In genomic region chr16:11035096-11035495, GRCh38 we compare ENCODE assay signal across 19 cellular contexts.
A peak's percentile ranks its signal among the peaks of the same experiment; 100 is the strongest.
DNase-seq lines count a peak whose midpoint lies in the region; ATAC-seq and TF ChIP-seq lines count a peak whose summit lies in the region.
"Had no signal": no experiment of that assay in that cellular context is flagged by ENCODE, and none has a peak within 500 bp of the region (broad histone marks: within the 10 kb centered on the region; RNA-seq: fewer than 3 reads in every experiment).

No MANE protein-coding gene starts in this region.

- H3K4me3 ChIP-seq in KMS-11 (IDR thresholded peaks at IDR 0.05; ENCODE audit: insufficient read depth, low read depth, low read length) (no peak overlapping the region), breast epithelium (no peak overlapping the region), stomach (no peak overlapping the region), left lung (no peak overlapping the region)
- H3K4me3 ChIP-seq: HAP-1, Peyer's patch had no signal

- no peak for TF ChIP-seq EP300 in stomach (IDR thresholded peaks at IDR 0.05)

- TF ChIP-seq CTCF in KMS-11 (conservative IDR thresholded peaks at IDR 0.05; ENCODE audit: low read depth, low read length) (no peak), breast epithelium (IDR thresholded peaks at IDR 0.05) (no peak), stomach (IDR thresholded peaks at IDR 0.05) (no peak), left lung (IDR thresholded peaks at IDR 0.05) (no peak), omental fat pad (IDR thresholded peaks at IDR 0.05) (no peak)

- H3K4me3 Mint-ChIP-seq in activated T-cell treated with anti-CD3 and anti-CD28 coated beads, Interleukin-2, amount 50 U/mL, for 24 hours, result no peak overlapping the region
- H3K4me3 Mint-ChIP-seq: CD4-positive, CD25-positive, alpha-beta regulatory T cell had no signal

- TF ChIP-seq POLR2A in breast epithelium (IDR thresholded peaks at IDR 0.05), result no peak
- no peak for TF ChIP-seq POLR2A in stomach (IDR thresholded peaks at IDR 0.05)

- H3K9ac ChIP-seq in KMS-11, result no peak overlapping the region

- H4K20me1 ChIP-seq in KMS-11 (ENCODE audit: insufficient read depth), result no peaks in the 10 kb centered on the region

- H3K4me1 ChIP-seq in KMS-11 (ENCODE audit: low read depth, poor library complexity, severe bottlenecking), result peaks cover 11% of the 10 kb centered on the region
- H3K4me1 ChIP-seq in breast epithelium, result no peaks in the 10 kb centered on the region
- peaks cover 5 to 43% (median 19%) of the 10 kb centered on the region in 4 donors for H3K4me1 ChIP-seq in stomach
- H3K4me1 ChIP-seq in left lung, result peaks cover 0 to 5% of the 10 kb centered on the region in 2 donors
- H3K4me1 ChIP-seq: BE2C, HAP-1, Peyer's patch had no signal

- intact Hi-C loops in breast epithelium (cut with DNase I; ENCODE audit: low total_unique reads), result no loop called here
- intact Hi-C loops in stomach (cut with DNase I; ENCODE audit: low total_unique reads), result no loop called here
- intact Hi-C loops in left lung (cut with DNase I), result no loop called here

- H3K36me3 ChIP-seq in KMS-11 (ENCODE audit: insufficient read depth), result no peaks in the 10 kb centered on the region
- H3K36me3 ChIP-seq in breast epithelium, result no peaks in the 10 kb centered on the region
- peaks cover 15 to 68% (median 57%) of the 10 kb centered on the region in 4 donors for H3K36me3 ChIP-seq in stomach
- H3K36me3 ChIP-seq in left lung, result peaks cover 0 to 63% of the 10 kb centered on the region in 2 donors
- H3K36me3 ChIP-seq: HAP-1 had no signal

- no peaks in the 10 kb centered on the region for H3K9me3 Mint-ChIP-seq in activated T-cell treated with anti-CD3 and anti-CD28 coated beads, Interleukin-2, amount 50 U/mL, for 24 hours

- no peaks in the 10 kb centered on the region for H3K27me3 Mint-ChIP-seq in activated T-cell treated with anti-CD3 and anti-CD28 coated beads, Interleukin-2, amount 50 U/mL, for 24 hours
- H3K27me3 Mint-ChIP-seq: CD4-positive, CD25-positive, alpha-beta regulatory T cell had no signal

- H3K4me1 Mint-ChIP-seq in activated T-cell treated with anti-CD3 and anti-CD28 coated beads, Interleukin-2, amount 50 U/mL, for 24 hours (ENCODE audit: low read depth), result peaks cover 23% of the 10 kb centered on the region

- H3K27ac ChIP-seq in KMS-11 (no peak overlapping the region), breast epithelium (peak overlapping the region; percentile 68 to 76), stomach (peak overlapping the region in 3 of 5 donors; percentile 34 to 82 (median 75)), left lung (no peak overlapping the region)

- peak overlapping the region; percentile 55 for H3K27ac Mint-ChIP-seq in activated T-cell treated with anti-CD3 and anti-CD28 coated beads, Interleukin-2, amount 50 U/mL, for 24 hours

- peaks cover 96% of the 10 kb centered on the region for H3K36me3 Mint-ChIP-seq in activated T-cell treated with anti-CD3 and anti-CD28 coated beads, Interleukin-2, amount 50 U/mL, for 24 hours (ENCODE audit: low read depth)

- H3K27me3 ChIP-seq in KMS-11 (ENCODE audit: insufficient read depth, low read depth) (no peaks in the 10 kb centered on the region), breast epithelium (no peaks in the 10 kb centered on the region), stomach (no peaks in the 10 kb centered on the region), left lung (no peaks in the 10 kb centered on the region)
- H3K27me3 ChIP-seq: BE2C, Peyer's patch had no signal

- peak overlapping the region; percentile 19; the same call in 1 of the 2 replicates for H3K4me2 ChIP-seq in KMS-11

- no peak for DNase-seq in activated T-cell treated with anti-CD3 and anti-CD28 coated beads, Interleukin-2, amount 50 U/mL, for 24 hours
- no peak for DNase-seq in activated T-cell treated with anti-CD3 and anti-CD28 coated beads, Interleukin-2, amount 50 U/mL, for 1 hour
- DNase-seq in breast epithelium (ENCODE audit: low spot score in 2 of 2) (no peak), stomach (no peak), NAMALWA (ENCODE audit: low spot score) (no peak), left lung (no peak), omental fat pad (ENCODE audit: low spot score) (no peak)
- DNase-seq: BE2C; CD4-positive, CD25-positive, alpha-beta regulatory T cell; COR-L47; DMS 273 treated with DMSO at 0.1 percent for 48 hours; NCI-H1092; NCI-H1436 treated with DMSO at 0.1 percent for 48 hours; NCI-H2029; NCI-H446 treated with DMSO at 0.1 percent for 48 hours; NCI-H69; Peyer's patch had no signal

- no peaks in the 10 kb centered on the region for H3K79me2 ChIP-seq in KMS-11 (ENCODE audit: insufficient read depth, low read depth)

- H2AFZ ChIP-seq in KMS-11 (ENCODE audit: low read depth), result no peak overlapping the region

- ATAC-seq in left lung (no peak), omental fat pad (ENCODE audit: low FRiP score) (no peak)

- WGBS in stomach, 5 donors, result 93 to 97% (median 95%) methylated on average over 5 of the region's 5 CpGs

- H3K9me3 ChIP-seq in breast epithelium (no peaks in the 10 kb centered on the region), stomach (no peaks in the 10 kb centered on the region), left lung (no peaks in the 10 kb centered on the region)
- H3K9me3 ChIP-seq: BE2C, HAP-1, Peyer's patch had no signal

Comparison
In these comparisons a context has a peak if more than half of its experiments do, and no peak if none do; other contexts are left out.
1. H3K27ac ChIP-seq: peak in breast epithelium (2 of 2) and stomach (3 of 5); none in KMS-11 (single experiment) and left lung (0 of 2).